8 cellular contexts compared by ENCODE assay signal in the genomic region with DNA sequence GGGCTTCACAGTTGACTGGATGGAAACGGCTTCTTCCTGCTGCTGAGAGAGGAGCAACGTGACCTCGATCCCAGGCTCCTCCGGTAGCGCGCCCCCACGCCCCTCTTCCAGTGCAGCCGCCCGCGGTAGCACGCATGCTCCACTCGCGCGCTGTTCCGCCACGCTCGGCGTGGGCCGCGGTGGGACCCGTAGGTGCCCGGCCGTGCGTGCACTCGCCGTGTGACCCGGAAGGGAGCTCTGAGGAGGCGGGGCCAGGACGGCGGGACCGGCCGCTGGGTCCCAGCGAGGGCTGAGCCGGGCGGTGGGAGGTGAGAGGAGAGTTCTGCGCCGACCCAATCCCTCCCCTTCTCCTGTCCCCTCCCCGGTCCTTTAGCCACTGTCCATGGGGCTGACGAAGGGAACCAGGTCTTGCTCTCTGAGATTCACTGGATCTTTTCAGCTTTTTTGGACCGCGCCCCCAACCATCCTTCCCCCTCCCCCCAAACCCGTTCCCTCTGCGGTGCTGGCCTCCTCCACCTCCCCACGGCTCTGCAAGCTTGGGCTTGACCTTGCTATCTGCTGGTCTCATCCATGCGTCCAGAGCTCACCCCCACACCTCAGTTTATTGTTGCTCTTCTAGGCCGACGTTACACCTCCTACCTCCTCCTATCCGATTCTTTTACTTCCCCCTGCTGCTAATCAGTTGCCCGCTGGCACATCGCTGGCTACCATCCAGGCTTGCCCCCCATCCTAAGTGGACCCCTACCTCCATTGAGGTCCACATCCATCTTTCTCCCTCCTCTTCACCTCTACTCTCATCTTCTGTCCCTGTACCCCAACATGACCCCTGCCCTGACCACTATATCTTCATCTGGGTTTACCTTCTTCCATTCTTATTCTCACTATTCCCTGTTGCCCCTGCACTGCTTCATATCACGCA. TPM values are rescaled to one million over a fixed set of nuclear protein-coding genes. Genes with fewer than 3 reads are reported as not detected.
A peak's percentile ranks its signal among the peaks of the same experiment; 100 is the strongest.
DNase-seq lines count a peak whose midpoint lies in the region; ATAC-seq, FAIRE-seq and TF ChIP-seq lines count a peak whose summit lies in the region.

A gene (plus strand): TSS at position 255 of the 919 bp plus-strand sequence. CDS start 2,115 bp downstream, outside the sequence.

- DNase-seq in A549 (ENCODE audit: low read depth in 1 of 2, low spot score in 1 of 2) = peak; percentile 44 to 66
- DNase-seq in NCI-H510A (lab: John Stamatoyannopoulos, UW) = peak; percentile 83
- DNase-seq in activated CD4-positive, alpha-beta T cell treated with anti-CD3 and anti-CD28 coated beads for 48 hours = peak; percentile 87
- DNase-seq in cortex of kidney (lab: John Stamatoyannopoulos, UW) = peak; percentile 85
- peak; percentile 95 for DNase-seq in left kidney (ENCODE audit: low read depth, low spot score)
- DNase-seq in stimulated activated CD4-positive, alpha-beta T cell treated with anti-CD3 and anti-CD28 coated beads, Interleukin-1b, Interleukin-23, amount 100 ng/mL, for 4 hours (ENCODE audit: low read depth in 2 of 2) = peak; percentile 59 to 76

- 4% methylated on average over 25 of the region's 51 CpGs for WGBS in A549 (ENCODE audit: missing lambda C conversion rate)

- H3K27ac ChIP-seq in A549 = peak within 1 kb of the TSS; percentile 84 to 97

- TF ChIP-seq EP300 in A549 (IDR thresholded peaks at IDR 0.05) = no peak

- ATAC-seq in A549 (peak; percentile 94 to 95), GM18517 (IDR thresholded peaks at IDR 0.05; ENCODE audit: unreplicated experiment) (peak; percentile 85), HG03045 (IDR thresholded peaks at IDR 0.05; ENCODE audit: unreplicated experiment) (peak; percentile 90)

- no peak for FAIRE-seq in A549 (lab: Jason Lieb, UNC)

- no peak for TF ChIP-seq CTCF in A549 (IDR thresholded peaks at IDR 0.05)

- TF ChIP-seq POLR2A in A549 (IDR thresholded peaks at IDR 0.05; ENCODE audit: low read length) = peak; percentile 63

- H3K9me3 ChIP-seq in A549 = no peaks in the 10 kb centered on the region

- no peak for TF ChIP-seq RAD21 in A549 (conservative IDR thresholded peaks at IDR 0.05 in 1 of 2, IDR thresholded peaks at IDR 0.05 in 1 of 2)

- CTCF ChIA-PET in A549 (lab: Yijun Ruan, JAX) = interaction anchor here (3.5 kb wide), 1 partner anchor 11 kb away, joined by 12 read pairs; a partner anchor contains a TSS

- H3K4me2 ChIP-seq in A549 = peak within 1 kb of the TSS; percentile 93

- peak within 1 kb of the TSS; percentile 77 for H3K4me3 ChIP-seq in A549

- POLR2A ChIA-PET in A549 (lab: Yijun Ruan, JAX) = interaction anchor here (0.6 kb wide), 2 partner anchors 10 to 219 kb away, joined by 3 to 4 read pairs; no protein-coding TSS in a partner anchor

- H3K4me1 ChIP-seq in A549 = peaks cover 13% of the 10 kb centered on the region; the same call in 2 of the 3 replicates

TF ChIP-seq in A549, 52 proteins besides CTCF, POLR2A, EP300 and RAD21 (continues in another document):
- TF ChIP-seq CBX8 (IDR thresholded peaks at IDR 0.05) (no peak), TP53 (CRISPR knock-in tag; IDR thresholded peaks at IDR 0.05) (peak; percentile 72; the same call in 1 of the 2 replicates), FOXS1 (CRISPR knock-in tag; IDR thresholded peaks at IDR 0.05) (no peak), RNF2 (IDR thresholded peaks at IDR 0.05; ENCODE audit: borderline replicate concordance, low read depth) (no peak), CHD4 (IDR thresholded peaks at IDR 0.05; ENCODE audit: borderline replicate concordance) (no peak), GATA3 (IDR thresholded peaks at IDR 0.05; ENCODE audit: borderline replicate concordance) (0 out of 2 replicates have a peak, but pooled peaks have one; percentile 10), RFX5 (IDR thresholded peaks at IDR 0.05) (no peak), RARB (CRISPR knock-in tag; IDR thresholded peaks at IDR 0.05) (no peak), KDM1A (IDR thresholded peaks at IDR 0.05; ENCODE audit: low read depth) (no peak), CHD2 (IDR thresholded peaks at IDR 0.05; ENCODE audit: low read length, partially characterized antibody) (no peak), JUN (IDR thresholded peaks at IDR 0.05) (peak; percentile 32 to 76; a peak in 3 of 5 replicates), MAFK (IDR thresholded peaks at IDR 0.05; ENCODE audit: partially characterized antibody) (no peak), FOSB (CRISPR knock-in tag; IDR thresholded peaks at IDR 0.05) (no peak; the same call in 1 of the 2 replicates), MYC (IDR thresholded peaks at IDR 0.05; ENCODE audit: borderline replicate concordance, low read length) (0 out of 2 replicates have a peak, but pooled peaks have one; percentile 39), HOXB13 (CRISPR knock-in tag; IDR thresholded peaks at IDR 0.05; ENCODE audit: low read depth) (no peak), TFCP2L1 (CRISPR knock-in tag; IDR thresholded peaks at IDR 0.05) (no peak), ZFP36 (IDR thresholded peaks at IDR 0.05; ENCODE audit: borderline replicate concordance, partially characterized antibody) (no peak), NFE2L2 (conservative IDR thresholded peaks at IDR 0.05; ENCODE audit: low read length) (no peak), ZSCAN20 (CRISPR knock-in tag; IDR thresholded peaks at IDR 0.05) (no peak)
- TF ChIP-seq, protein P1, sequence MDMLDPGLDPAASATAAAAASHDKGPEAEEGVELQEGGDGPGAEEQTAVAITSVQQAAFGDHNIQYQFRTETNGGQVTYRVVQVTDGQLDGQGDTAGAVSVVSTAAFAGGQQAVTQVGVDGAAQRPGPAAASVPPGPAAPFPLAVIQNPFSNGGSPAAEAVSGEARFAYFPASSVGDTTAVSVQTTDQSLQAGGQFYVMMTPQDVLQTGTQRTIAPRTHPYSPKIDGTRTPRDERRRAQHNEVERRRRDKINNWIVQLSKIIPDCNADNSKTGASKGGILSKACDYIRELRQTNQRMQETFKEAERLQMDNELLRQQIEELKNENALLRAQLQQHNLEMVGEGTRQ (IDR thresholded peaks at IDR 0.05) = peak; percentile 8; the same call in 1 of the 2 replicates
- TF ChIP-seq, protein P2, sequence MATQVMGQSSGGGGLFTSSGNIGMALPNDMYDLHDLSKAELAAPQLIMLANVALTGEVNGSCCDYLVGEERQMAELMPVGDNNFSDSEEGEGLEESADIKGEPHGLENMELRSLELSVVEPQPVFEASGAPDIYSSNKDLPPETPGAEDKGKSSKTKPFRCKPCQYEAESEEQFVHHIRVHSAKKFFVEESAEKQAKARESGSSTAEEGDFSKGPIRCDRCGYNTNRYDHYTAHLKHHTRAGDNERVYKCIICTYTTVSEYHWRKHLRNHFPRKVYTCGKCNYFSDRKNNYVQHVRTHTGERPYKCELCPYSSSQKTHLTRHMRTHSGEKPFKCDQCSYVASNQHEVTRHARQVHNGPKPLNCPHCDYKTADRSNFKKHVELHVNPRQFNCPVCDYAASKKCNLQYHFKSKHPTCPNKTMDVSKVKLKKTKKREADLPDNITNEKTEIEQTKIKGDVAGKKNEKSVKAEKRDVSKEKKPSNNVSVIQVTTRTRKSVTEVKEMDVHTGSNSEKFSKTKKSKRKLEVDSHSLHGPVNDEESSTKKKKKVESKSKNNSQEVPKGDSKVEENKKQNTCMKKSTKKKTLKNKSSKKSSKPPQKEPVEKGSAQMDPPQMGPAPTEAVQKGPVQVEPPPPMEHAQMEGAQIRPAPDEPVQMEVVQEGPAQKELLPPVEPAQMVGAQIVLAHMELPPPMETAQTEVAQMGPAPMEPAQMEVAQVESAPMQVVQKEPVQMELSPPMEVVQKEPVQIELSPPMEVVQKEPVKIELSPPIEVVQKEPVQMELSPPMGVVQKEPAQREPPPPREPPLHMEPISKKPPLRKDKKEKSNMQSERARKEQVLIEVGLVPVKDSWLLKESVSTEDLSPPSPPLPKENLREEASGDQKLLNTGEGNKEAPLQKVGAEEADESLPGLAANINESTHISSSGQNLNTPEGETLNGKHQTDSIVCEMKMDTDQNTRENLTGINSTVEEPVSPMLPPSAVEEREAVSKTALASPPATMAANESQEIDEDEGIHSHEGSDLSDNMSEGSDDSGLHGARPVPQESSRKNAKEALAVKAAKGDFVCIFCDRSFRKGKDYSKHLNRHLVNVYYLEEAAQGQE (IDR thresholded peaks at IDR 0.05) = no peak
- TF ChIP-seq, protein P3, sequence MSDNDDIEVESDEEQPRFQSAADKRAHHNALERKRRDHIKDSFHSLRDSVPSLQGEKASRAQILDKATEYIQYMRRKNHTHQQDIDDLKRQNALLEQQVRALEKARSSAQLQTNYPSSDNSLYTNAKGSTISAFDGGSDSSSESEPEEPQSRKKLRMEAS (IDR thresholded peaks at IDR 0.05) = peak; percentile 86
- TF ChIP-seq, protein P4, sequence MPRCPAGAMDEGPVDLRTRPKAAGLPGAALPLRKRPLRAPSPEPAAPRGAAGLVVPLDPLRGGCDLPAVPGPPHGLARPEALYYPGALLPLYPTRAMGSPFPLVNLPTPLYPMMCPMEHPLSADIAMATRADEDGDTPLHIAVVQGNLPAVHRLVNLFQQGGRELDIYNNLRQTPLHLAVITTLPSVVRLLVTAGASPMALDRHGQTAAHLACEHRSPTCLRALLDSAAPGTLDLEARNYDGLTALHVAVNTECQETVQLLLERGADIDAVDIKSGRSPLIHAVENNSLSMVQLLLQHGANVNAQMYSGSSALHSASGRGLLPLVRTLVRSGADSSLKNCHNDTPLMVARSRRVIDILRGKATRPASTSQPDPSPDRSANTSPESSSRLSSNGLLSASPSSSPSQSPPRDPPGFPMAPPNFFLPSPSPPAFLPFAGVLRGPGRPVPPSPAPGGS (IDR thresholded peaks at IDR 0.05) = peak; percentile 36; the same call in 1 of the 3 replicates
- TF ChIP-seq, protein P5, sequence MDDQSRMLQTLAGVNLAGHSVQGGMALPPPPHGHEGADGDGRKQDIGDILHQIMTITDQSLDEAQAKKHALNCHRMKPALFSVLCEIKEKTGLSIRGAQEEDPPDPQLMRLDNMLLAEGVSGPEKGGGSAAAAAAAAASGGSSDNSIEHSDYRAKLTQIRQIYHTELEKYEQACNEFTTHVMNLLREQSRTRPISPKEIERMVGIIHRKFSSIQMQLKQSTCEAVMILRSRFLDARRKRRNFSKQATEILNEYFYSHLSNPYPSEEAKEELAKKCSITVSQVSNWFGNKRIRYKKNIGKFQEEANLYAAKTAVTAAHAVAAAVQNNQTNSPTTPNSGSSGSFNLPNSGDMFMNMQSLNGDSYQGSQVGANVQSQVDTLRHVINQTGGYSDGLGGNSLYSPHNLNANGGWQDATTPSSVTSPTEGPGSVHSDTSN (IDR thresholded peaks at IDR 0.05) = no peak

RNA-seq across cellular contexts. Expression of the gene that starts here (rescaled TPM):
- polyA plus RNA-seq in A549 (2011; rRNA removed) = 11.0 and 11.3 TPM in 2 replicates
- polyA plus RNA-seq in A549 (2012; cell fraction: cytosol; rRNA removed) = 9.0 and 9.3 TPM in 2 replicates
- 83.7 and 99.0 TPM in 2 replicates for polyA plus RNA-seq in A549 (2012; cell fraction: nucleus; rRNA removed)
- polyA plus RNA-seq in A549 (2017; fragmentation: RNase III; extraction: RNeasy Plus Mini Kit Qiagen cat#74134 plus additional on column Dnase treatment) = 10.9 to 12.7 TPM (median 12.5 TPM) in 3 replicates
- polyA minus RNA-seq in A549 (2011; rRNA and poly(A)+ RNA removed) = 14.5 and 14.9 TPM in 2 replicates

Comparison
In these comparisons a context has a peak if more than half of its experiments do, and no peak if none do; other contexts are left out.
1. Peak in every context shown above with its lines: DNase-seq, ATAC-seq, H3K4me3 ChIP-seq and H3K27ac ChIP-seq.